ENCODE assay signal across 8 cellular contexts in genomic region chr16:67431077-67431804, GRCh38. TPM values are rescaled to one million over a fixed set of nuclear protein-coding genes. Genes with fewer than 3 reads are reported as not detected.
A peak's percentile ranks its signal among the peaks of the same experiment; 100 is the strongest.
DNase-seq lines count a peak whose midpoint lies in the region; ATAC-seq and TF ChIP-seq lines count a peak whose summit lies in the region.

TSS of gene HSD11B2 (plus strand) at chr16:67431121. CDS start at chr16:67431249, 128 bp downstream.

- ATAC-seq in upper lobe of right lung = peak; percentile 70
- ATAC-seq in HG03025 (IDR thresholded peaks at IDR 0.05; ENCODE audit: low FRiP score, unreplicated experiment) = no peak

- no peak for TF ChIP-seq CTCF in upper lobe of right lung (IDR thresholded peaks at IDR 0.05)

- peak within 1 kb of the TSS; percentile 90 for H3K9ac ChIP-seq in mucosa of stomach (ENCODE audit: low read length)

- H3K4me3 ChIP-seq in esophagus (ENCODE audit: low read depth in 1 of 2, low read length in 2 of 2) (peak within 1 kb of the TSS; percentile 33 to 48), mucosa of stomach (ENCODE audit: low read length) (peak within 1 kb of the TSS; percentile 38), upper lobe of right lung (peak within 1 kb of the TSS; percentile 50)

- H3K36me3 ChIP-seq in esophagus (ENCODE audit: control insufficient read depth in 2 of 2, insufficient read depth in 2 of 2, low read length in 1 of 2) (peaks cover 0 to 5% of the 10 kb centered on the region in 2 donors), mucosa of stomach (ENCODE audit: control insufficient read depth, insufficient read depth, low read length) (no peaks in the 10 kb centered on the region), upper lobe of right lung (no peaks in the 10 kb centered on the region)

- no peaks in the 10 kb centered on the region for H3K27me3 ChIP-seq in esophagus (ENCODE audit: control insufficient read depth in 1 of 2, insufficient read depth in 2 of 2, low read length in 2 of 2)
- H3K27me3 ChIP-seq in mucosa of stomach (ENCODE audit: control insufficient read depth, insufficient read depth, low read length) = no peaks in the 10 kb centered on the region
- H3K27me3 ChIP-seq in upper lobe of right lung = no peaks in the 10 kb centered on the region

- peaks cover 6 to 15% of the 10 kb centered on the region in 2 donors for H3K4me1 ChIP-seq in esophagus (ENCODE audit: control insufficient read depth in 2 of 2, insufficient read depth in 2 of 2, low read length in 1 of 2)
- peaks cover 48% of the 10 kb centered on the region for H3K4me1 ChIP-seq in mucosa of stomach (ENCODE audit: control insufficient read depth, insufficient read depth, low read length)
- peaks cover 21% of the 10 kb centered on the region for H3K4me1 ChIP-seq in upper lobe of right lung

- DNase-seq in DMS53 treated with DMSO at 0.1 percent for 48 hours (lab: John Stamatoyannopoulos, UW; ENCODE audit: unreplicated experiment) (peak; percentile 28), KBM-7 (peak; percentile 40), upper lobe of right lung (peak; percentile 83), ureter (ENCODE audit: low spot score) (no peak)
- DNase-seq in activated CD4-positive, alpha-beta T cell treated with anti-CD3 and anti-CD28 coated beads, Interleukin-2, amount 50 U/mL, for 48 hours = peak; percentile 21 to 38

- no peaks in the 10 kb centered on the region for H3K9me3 ChIP-seq in esophagus (ENCODE audit: control insufficient read depth in 2 of 2, insufficient read depth in 1 of 2, low read depth in 1 of 2, low read length in 1 of 2)
- H3K9me3 ChIP-seq in mucosa of stomach (ENCODE audit: control insufficient read depth, low read length) = no peaks in the 10 kb centered on the region
- H3K9me3 ChIP-seq in upper lobe of right lung = no peaks in the 10 kb centered on the region

- H3K27ac ChIP-seq in esophagus (ENCODE audit: low read depth in 2 of 2, low read length in 1 of 2) (peak within 1 kb of the TSS; percentile 71 to 84), upper lobe of right lung (no peak within 1 kb of the TSS)

- in situ Hi-C loops in KBM-7 (cut with MboI; ENCODE audit: low pct_unique_long_range_greater_than_20kb, low sequenced_read_pairs) = no loop called here

- intact Hi-C loops in upper lobe of right lung (cut with DNase I) = no loop called here

- WGBS in esophagus, 2 donors = 1 to 4% methylated on average over 28 to 79 of the region's 79 CpGs

RNA-seq across cellular contexts. Expression of gene HSD11B2, which starts in this region (rescaled TPM):
- polyA plus RNA-seq in esophagus = 10 to 100 TPM; 10.7 to 15.2 TPM
- total RNA-seq in upper lobe of right lung = 2.2 TPM
- 5.6 TPM for total RNA-seq in ureter
